In genomic region chr12:106128526-106129430, GRCh38 we compare ENCODE assay signal across 1 cellular context.
TF ChIP-seq lines count a peak whose summit lies in the region.

No MANE protein-coding gene starts in this region.

TF ChIP-seq in GM23338, 12 proteins besides CTCF, POLR2A, EP300 and RAD21 (continued from another document):
- TF ChIP-seq ZNF462 (CRISPR knock-in tag; IDR thresholded peaks at IDR 0.05) (no peak), ZNF114 (CRISPR knock-in tag; IDR thresholded peaks at IDR 0.05) (no peak), STAT1 (IDR thresholded peaks at IDR 0.05; ENCODE audit: unreplicated experiment) (no peak), NANOG (IDR thresholded peaks at IDR 0.05; ENCODE audit: borderline replicate concordance) (no peak), ETS1 (IDR thresholded peaks at IDR 0.05) (no peak), POLR2AphosphoS5 (IDR thresholded peaks at IDR 0.05; ENCODE audit: low read depth) (no peak)
TF ChIP-seq in GM23338: peak in this region for 0.
